ENCODE assay signal across 9 cellular contexts in genomic region chr15:74320358-74321247, GRCh38. TPM values are rescaled to one million over a fixed set of nuclear protein-coding genes. Genes with fewer than 3 reads are reported as not detected.
DNase-seq lines count a peak whose midpoint lies in the region; ATAC-seq, FAIRE-seq and TF ChIP-seq lines count a peak whose summit lies in the region.
"Had no signal": no experiment of that assay in that cellular context is flagged by ENCODE, and none has a peak within 500 bp of the region (broad histone marks: within the 10 kb centered on the region; RNA-seq: fewer than 3 reads in every experiment).

No MANE protein-coding gene starts in this region.

- peaks cover 15% of the 10 kb centered on the region for H3K4me1 ChIP-seq in smooth muscle cell (ENCODE audit: low read depth)

- no peaks in the 10 kb centered on the region for H3K9me3 Mint-ChIP-seq in activated T-cell treated with anti-CD3 and anti-CD28 coated beads, Interleukin-2, amount 50 U/mL, for 4 hours
- H3K9me3 Mint-ChIP-seq in activated T-helper 2 cell treated with anti-CD3 and anti-CD28 coated beads, Interferon-gamma antibody, Interleukin-2, Interleukin-4, amounts not matched to agents 10 μg/mL and 5 μg/mL and 100 μg/mL, durations not matched to agents 14 hours and 24 hours and 36 hours, result no peaks in the 10 kb centered on the region

- ATAC-seq in activated T-cell treated with anti-CD3 and anti-CD28 coated beads, Interleukin-2, amount 50 U/mL, for 4 hours, result no peak
- ATAC-seq in left cardiac atrium (no peak), GM18520 (IDR thresholded peaks at IDR 0.05; ENCODE audit: unreplicated experiment) (no peak)

- no peak overlapping the region for H3K4me3 Mint-ChIP-seq in activated T-cell treated with anti-CD3 and anti-CD28 coated beads, Interleukin-2, amount 50 U/mL, for 4 hours
- H3K4me3 Mint-ChIP-seq in activated T-helper 2 cell treated with anti-CD3 and anti-CD28 coated beads, Interferon-gamma antibody, Interleukin-2, Interleukin-4, amounts not matched to agents 10 μg/mL and 5 μg/mL and 100 μg/mL, durations not matched to agents 14 hours and 24 hours and 36 hours (ENCODE audit: low read depth), result no peak overlapping the region

- DNase-seq in AG04450 (ENCODE audit: low read depth, low spot score) (no peak), GM12891 (ENCODE audit: insufficient read length, low spot score) (no peak), NCI-H2227 treated with DMSO at 0.1 percent for 48 hours (lab: John Stamatoyannopoulos, UW) (peak; percentile 12), left cardiac atrium (peak; percentile 59), smooth muscle cell (lab: John Stamatoyannopoulos, UW; ENCODE audit: unreplicated experiment) (peak; percentile 9)
- peak; percentile 35 for DNase-seq in activated T-cell treated with anti-CD3 and anti-CD28 coated beads, Interleukin-2, amount 50 U/mL, for 4 hours
- DNase-seq in activated T-helper 2 cell treated with anti-CD3 and anti-CD28 coated beads, Interferon-gamma antibody, Interleukin-2, Interleukin-4, amounts not matched to agents 10 μg/mL and 5 μg/mL and 100 μg/mL, durations not matched to agents 14 hours and 24 hours and 36 hours (ENCODE audit: low spot score), result no peak

- H2AFZ ChIP-seq in smooth muscle cell (ENCODE audit: low read depth), result no peak overlapping the region

- POLR2A ChIA-PET in AG04450 (lab: Yijun Ruan, JAX), result no interaction called here

- no peaks in the 10 kb centered on the region for H3K36me3 Mint-ChIP-seq in activated T-cell treated with anti-CD3 and anti-CD28 coated beads, Interleukin-2, amount 50 U/mL, for 4 hours (ENCODE audit: insufficient read depth)
- H3K36me3 Mint-ChIP-seq in activated T-helper 2 cell treated with anti-CD3 and anti-CD28 coated beads, Interferon-gamma antibody, Interleukin-2, Interleukin-4, amounts not matched to agents 10 μg/mL and 5 μg/mL and 100 μg/mL, durations not matched to agents 14 hours and 24 hours and 36 hours (ENCODE audit: low read depth), result no peaks in the 10 kb centered on the region

- no peaks in the 10 kb centered on the region for H3K79me2 ChIP-seq in smooth muscle cell (ENCODE audit: low read depth)

- H3K27ac Mint-ChIP-seq in activated T-helper 2 cell treated with anti-CD3 and anti-CD28 coated beads, Interferon-gamma antibody, Interleukin-2, Interleukin-4, amounts not matched to agents 10 μg/mL and 5 μg/mL and 100 μg/mL, durations not matched to agents 14 hours and 24 hours and 36 hours, result no peak overlapping the region

- H3K4me3 ChIP-seq in AG04450 (ENCODE audit: low read depth, low read length) (no peak overlapping the region), smooth muscle cell (no peak overlapping the region)

- peak; percentile 89 for FAIRE-seq in GM12891 (lab: Jason Lieb, UNC)
- FAIRE-seq: frontal cortex had no signal

- TF ChIP-seq CTCF in AG04450 (IDR thresholded peaks at IDR 0.05; ENCODE audit: low read depth, low read length) (peak; percentile 71), smooth muscle cell (IDR thresholded peaks at IDR 0.05; ENCODE audit: borderline replicate concordance, insufficient read depth, poor library complexity, severe bottlenecking) (peak; percentile 53)

- H3K27ac ChIP-seq in AG04450 (ENCODE audit: low read depth, low read length) (no peak overlapping the region), smooth muscle cell (ENCODE audit: low read depth) (no peak overlapping the region)

- CTCF ChIA-PET in AG04450 (lab: Charles Lee), result interaction anchor here (0.6 to 6.2 kb wide), 25 partner anchors 10 to 954 kb away, joined by 3 to 101 read pairs (median 4); partner anchors contain the start of gene PML

- H4K20me1 ChIP-seq in smooth muscle cell (ENCODE audit: low read depth), result no peaks in the 10 kb centered on the region

- WGBS in smooth muscle cell (ENCODE audit: low lambda C conversion rate), result 95% methylated on average over 9 of the region's 10 CpGs

- peaks cover 6% of the 10 kb centered on the region for H3K4me1 Mint-ChIP-seq in activated T-cell treated with anti-CD3 and anti-CD28 coated beads, Interleukin-2, amount 50 U/mL, for 4 hours (ENCODE audit: low read depth)
- peaks cover 4% of the 10 kb centered on the region for H3K4me1 Mint-ChIP-seq in activated T-helper 2 cell treated with anti-CD3 and anti-CD28 coated beads, Interferon-gamma antibody, Interleukin-2, Interleukin-4, amounts not matched to agents 10 μg/mL and 5 μg/mL and 100 μg/mL, durations not matched to agents 14 hours and 24 hours and 36 hours (ENCODE audit: low read depth)

- H3K36me3 ChIP-seq in smooth muscle cell (ENCODE audit: low read depth), result no peaks in the 10 kb centered on the region

- H3K27me3 ChIP-seq in AG04450 (ENCODE audit: control insufficient read depth, insufficient read depth, low read length), result peaks cover 5% of the 10 kb centered on the region
- H3K27me3 ChIP-seq in smooth muscle cell (ENCODE audit: low read depth), result no peaks in the 10 kb centered on the region

- intact Hi-C loops in left cardiac atrium (cut with DNase I), result loop anchor here in 1 of 2 donors (5.0 kb wide), 1 partner anchor 193 kb away; no protein-coding TSS in a partner anchor
- intact Hi-C loops in activated T-helper 2 cell treated with anti-CD3 and anti-CD28 coated beads, Interferon-gamma antibody, Interleukin-2, Interleukin-4, amounts not matched to agents 10 μg/mL and 5 μg/mL and 100 μg/mL, durations not matched to agents 14 hours and 24 hours and 36 hours (cut with micrococcal nuclease), result loop anchor here (5.0 kb wide), 1 partner anchor 193 kb away; no protein-coding TSS in a partner anchor

- no peak for TF ChIP-seq POLR2A in GM12891 (IDR thresholded peaks at IDR 0.05; ENCODE audit: low read depth, low read length)

- no peak overlapping the region for H3K9ac ChIP-seq in smooth muscle cell (ENCODE audit: low read depth)

- no peaks in the 10 kb centered on the region for H3F3A ChIP-seq in smooth muscle cell (ENCODE audit: low read depth)

- no peak overlapping the region for H3K4me2 ChIP-seq in smooth muscle cell

- H3K27me3 Mint-ChIP-seq in activated T-cell treated with anti-CD3 and anti-CD28 coated beads, Interleukin-2, amount 50 U/mL, for 4 hours (ENCODE audit: low read depth), result peaks cover 6% of the 10 kb centered on the region
- H3K27me3 Mint-ChIP-seq in activated T-helper 2 cell treated with anti-CD3 and anti-CD28 coated beads, Interferon-gamma antibody, Interleukin-2, Interleukin-4, amounts not matched to agents 10 μg/mL and 5 μg/mL and 100 μg/mL, durations not matched to agents 14 hours and 24 hours and 36 hours (ENCODE audit: low read depth), result peaks cover 4% of the 10 kb centered on the region

- H3K9me3 ChIP-seq in AG04450 (ENCODE audit: control insufficient read depth, insufficient read depth, low read length), result peaks cover 5% of the 10 kb centered on the region; the same call in 1 of the 2 replicates
- no peaks in the 10 kb centered on the region for H3K9me3 ChIP-seq in smooth muscle cell (replicated peaks; ENCODE audit: low read depth)

TF ChIP-seq in GM12891, 5 proteins besides CTCF, POLR2A, EP300 and RAD21:
- no peak for TF ChIP-seq SPI1 (IDR thresholded peaks at IDR 0.05; ENCODE audit: low read depth, low read length)
- no peak for TF ChIP-seq POLR2AphosphoS5 (IDR thresholded peaks at IDR 0.05; ENCODE audit: low read depth, low read length)

RNA-seq across cellular contexts. Expression of gene CYP11A1, which starts 46.8 kb away (rescaled TPM):
- polyA plus RNA-seq in AG04450 (2011; rRNA removed) (0.09 and 0.14 TPM in 2 replicates), smooth muscle cell (3.5 and 5.1 TPM in 2 replicates)
- 0.23 and 0.35 TPM in 2 replicates for polyA minus RNA-seq in AG04450 (2011; rRNA and poly(A)+ RNA removed)
- polyA plus RNA-seq in GM12891 (2012; ENCODE audit: low read depth, missing spikeins), result 0.54 TPM
- under 1 TPM; 0.33 to 0.41 (median 0.40) TPM for total RNA-seq in activated T-cell treated with anti-CD3 and anti-CD28 coated beads, Interleukin-2, amount 50 U/mL, for 4 hours
- total RNA-seq in left cardiac atrium (1 to 10 TPM in 1 of 2 donors, under 1 TPM in 1; 0.29 to 1.8 TPM), smooth muscle cell (2.2 and 6.6 TPM in 2 replicates)
- not detected in 2 replicates for total RNA-seq in activated T-helper 2 cell treated with anti-CD3 and anti-CD28 coated beads, Interferon-gamma antibody, Interleukin-2, Interleukin-4, amounts not matched to agents 10 μg/mL and 5 μg/mL and 100 μg/mL, durations not matched to agents 14 hours and 24 hours and 36 hours
- total RNA-seq: frontal cortex had no signal

Comparison
In these comparisons a context has a peak if more than half of its experiments do, and no peak if none do; other contexts are left out.
1. DNase-seq: peak in NCI-H2227 treated with DMSO at 0.1 percent for 48 hours (single experiment), activated T-cell treated with anti-CD3 and anti-CD28 coated beads, Interleukin-2, amount 50 U/mL, for 4 hours (single experiment), left cardiac atrium (single experiment) and smooth muscle cell (single experiment); none in AG04450 (single experiment), GM12891 (single experiment) and activated T-helper 2 cell treated with anti-CD3 and anti-CD28 coated beads, Interferon-gamma antibody, Interleukin-2, Interleukin-4, amounts not matched to agents 10 μg/mL and 5 μg/mL and 100 μg/mL, durations not matched to agents 14 hours and 24 hours and 36 hours (single experiment).